Comparison of ENCODE assay signal across 20 cellular contexts in genomic region chr21:27060190-27060589, GRCh38.
"Had no signal": no experiment of that assay in that cellular context is flagged by ENCODE, and none has a peak within 500 bp of the region (broad histone marks: within the 10 kb centered on the region; RNA-seq: fewer than 3 reads in every experiment).

No MANE protein-coding gene starts in this region.

- DNase-seq: activated CD4-positive, alpha-beta T cell treated with anti-CD3 and anti-CD28 coated beads for 36 hours; activated CD8-positive, alpha-beta memory T cell treated with anti-CD3 and anti-CD28 coated beads, Interleukin-2, amount 50 U/mL, for 4 hours; activated CD8-positive, alpha-beta T cell treated with anti-CD3 and anti-CD28 coated beads for 36 hours; activated naive CD4-positive, alpha-beta T cell treated with Interleukin-2 at 50 U/mL for 16 hours; activated naive CD8-positive, alpha-beta T cell treated with anti-CD3 and anti-CD28 coated beads, Interleukin-2, amount 50 U/mL, for 24 hours; activated T-cell treated with anti-CD3 and anti-CD28 coated beads, Interleukin-2, amount 50 U/mL, for 72 hours; body of pancreas; cerebellar nuclear complex; posterior cingulate gyrus; right cardiac atrium; stimulated activated CD4-positive, alpha-beta T cell treated with anti-CD3 and anti-CD28 coated beads, Interleukin-12 subunit alpha, Interleukin-12 subunit beta, amount 100 ng/mL, for 4 hours; stimulated activated naive CD8-positive, alpha-beta T cell treated with anti-CD3 and anti-CD28 coated beads, Interleukin-15, Interleukin-2, amounts not matched to agents 100 U/mL and 50 U/mL, for 24 hours; T-cell; T1000; testis; WERI-Rb-1 had no signal

- H3K9me3 ChIP-seq: body of pancreas, testis had no signal

- H3K4me2 ChIP-seq: hepatocyte had no signal

- H3K4me3 ChIP-seq: body of pancreas, esophagus muscularis mucosa, hepatocyte, SK-N-MC, testis had no signal

- H3K27me3 ChIP-seq: body of pancreas, esophagus muscularis mucosa, hepatocyte, testis had no signal

- FAIRE-seq: endometrium had no signal

- H2AFZ ChIP-seq: hepatocyte had no signal

- H3K27ac ChIP-seq: body of pancreas, esophagus muscularis mucosa, hepatocyte, SK-N-MC, testis, WERI-Rb-1 had no signal

- H3K36me3 ChIP-seq: esophagus muscularis mucosa, WERI-Rb-1 had no signal

- H3K4me1 ChIP-seq: body of pancreas, testis had no signal

- H3K79me2 ChIP-seq: hepatocyte had no signal
